17 cellular contexts compared by ENCODE assay signal in genomic region chr7:80107278-80107677, GRCh38. TPM values are rescaled to one million over a fixed set of nuclear protein-coding genes. Genes with fewer than 3 reads are reported as not detected.
A peak's percentile ranks its signal among the peaks of the same experiment; 100 is the strongest.
DNase-seq lines count a peak whose midpoint lies in the region; TF ChIP-seq lines count a peak whose summit lies in the region.
"Had no signal": no experiment of that assay in that cellular context is flagged by ENCODE, and none has a peak within 500 bp of the region (broad histone marks: within the 10 kb centered on the region; RNA-seq: fewer than 3 reads in every experiment).

No MANE protein-coding gene starts in this region.

- H3K36me3 Mint-ChIP-seq in activated naive CD4-positive, alpha-beta T cell treated with anti-CD3 and anti-CD28 coated beads, Interleukin-2, amount 10 ng/mL, durations not matched to agents 7 days and 5 days: no peaks in the 10 kb centered on the region
- H3K36me3 Mint-ChIP-seq: stimulated activated effector memory CD8-positive, alpha-beta T cell treated with anti-CD3 and anti-CD28 coated beads, Interleukin-12 subunit alpha, Interleukin-12 subunit beta, amount 100 ng/mL, for 72 hours had no signal

- no peaks in the 10 kb centered on the region for H3K36me3 ChIP-seq in transverse colon
- H3K36me3 ChIP-seq: cardiac muscle cell, esophagus muscularis mucosa, vagina had no signal

- no peaks in the 10 kb centered on the region for H3K27me3 Mint-ChIP-seq in activated naive CD4-positive, alpha-beta T cell treated with anti-CD3 and anti-CD28 coated beads, Interleukin-2, amount 10 ng/mL, durations not matched to agents 7 days and 5 days

- peaks cover 13 to 28% (median 23%) of the 10 kb centered on the region in 4 donors for H3K4me1 ChIP-seq in transverse colon
- H3K4me1 ChIP-seq: psoas muscle, vagina had no signal

- intact Hi-C loops in transverse colon (cut with DNase I; ENCODE audit: low total_unique reads): no loop called here

- H3K27me3 ChIP-seq in transverse colon: no peaks in the 10 kb centered on the region
- H3K27me3 ChIP-seq: cardiac muscle cell, esophagus muscularis mucosa, vagina had no signal

- in situ Hi-C loops in transverse colon (cut with MboI; ENCODE audit: low pct_ligation_motif_present in 1 of 4, low pct_unique_long_range_greater_than_20kb in 1 of 4, low sequenced_read_pairs in 3 of 4): no loop called here

- no peak overlapping the region for H3K4me3 ChIP-seq in transverse colon
- H3K4me3 ChIP-seq: cardiac muscle cell, esophagus muscularis mucosa, GM12878, psoas muscle, vagina had no signal

- TF ChIP-seq CTCF in transverse colon (IDR thresholded peaks at IDR 0.05): no peak

- H3K27ac ChIP-seq in transverse colon: peak overlapping the region in 3 of 4 donors; percentile 70 to 74 (median 73)
- H3K27ac ChIP-seq: cardiac muscle cell, esophagus muscularis mucosa, psoas muscle, vagina had no signal

- 17 to 30% methylated on average over 1 of the region's 1 CpG for WGBS in transverse colon (ENCODE audit: low coverage in 1 of 2), 2 donors

- H3K27ac Mint-ChIP-seq in activated naive CD4-positive, alpha-beta T cell treated with anti-CD3 and anti-CD28 coated beads, Interleukin-2, amount 10 ng/mL, durations not matched to agents 7 days and 5 days: peak overlapping the region; percentile 88
- H3K27ac Mint-ChIP-seq: stimulated activated effector memory CD8-positive, alpha-beta T cell treated with anti-CD3 and anti-CD28 coated beads, Interleukin-12 subunit alpha, Interleukin-12 subunit beta, amount 100 ng/mL, for 72 hours had no signal

- DNase-seq in activated naive CD4-positive, alpha-beta T cell treated with anti-CD3 and anti-CD28 coated beads, Interleukin-2, amount 10 ng/mL, durations not matched to agents 7 days and 5 days: no peak
- no peak for DNase-seq in activated naive CD4-positive, alpha-beta T cell (lab: John Stamatoyannopoulos, UW)
- DNase-seq in Kasumi-1 (lab: John Stamatoyannopoulos, UW): peak; percentile 95 to 96
- peak; percentile 71 for DNase-seq in amniotic epithelial cell (ENCODE audit: low read depth)
- DNase-seq in transverse colon: no peak
- DNase-seq in H4 (ENCODE audit: low spot score): no peak
- DNase-seq in nucleus accumbens (lab: John Stamatoyannopoulos, UW): no peak
- no peak for DNase-seq in RPMI8226
- DNase-seq: activated CD4-positive, alpha-beta T cell treated with anti-CD3 and anti-CD28 coated beads, Interleukin-2, amount 50 U/mL, for 48 hours; NCI-H1105 treated with DMSO at 0.1 percent for 48 hours; NCI-H82; psoas muscle had no signal

- CTCF ChIA-PET in activated naive CD4-positive, alpha-beta T cell treated with anti-CD3 and anti-CD28 coated beads, Interleukin-2, amount 10 ng/mL, durations not matched to agents 7 days and 5 days (lab: Charles Lee): no interaction called here

- peaks cover 33% of the 10 kb centered on the region for H3K4me1 Mint-ChIP-seq in activated naive CD4-positive, alpha-beta T cell treated with anti-CD3 and anti-CD28 coated beads, Interleukin-2, amount 10 ng/mL, durations not matched to agents 7 days and 5 days
- H3K4me1 Mint-ChIP-seq: stimulated activated effector memory CD8-positive, alpha-beta T cell treated with anti-CD3 and anti-CD28 coated beads, Interleukin-12 subunit alpha, Interleukin-12 subunit beta, amount 100 ng/mL, for 72 hours had no signal

- no peak for TF ChIP-seq POLR2A in transverse colon (IDR thresholded peaks at IDR 0.05)

- no peak for TF ChIP-seq EP300 in transverse colon (IDR thresholded peaks at IDR 0.05; ENCODE audit: low read depth)

- no peaks in the 10 kb centered on the region for H3K9me3 ChIP-seq in transverse colon
- H3K9me3 ChIP-seq: esophagus muscularis mucosa, psoas muscle, vagina had no signal

- no peak overlapping the region for H3K4me3 Mint-ChIP-seq in activated naive CD4-positive, alpha-beta T cell treated with anti-CD3 and anti-CD28 coated beads, Interleukin-2, amount 10 ng/mL, durations not matched to agents 7 days and 5 days
- H3K4me3 Mint-ChIP-seq: stimulated activated effector memory CD8-positive, alpha-beta T cell treated with anti-CD3 and anti-CD28 coated beads, Interleukin-12 subunit alpha, Interleukin-12 subunit beta, amount 100 ng/mL, for 72 hours had no signal

- H3K9me3 Mint-ChIP-seq in activated naive CD4-positive, alpha-beta T cell treated with anti-CD3 and anti-CD28 coated beads, Interleukin-2, amount 10 ng/mL, durations not matched to agents 7 days and 5 days: no peaks in the 10 kb centered on the region

RNA-seq across cellular contexts. Expression of gene GNAI1, which starts 27.4 kb away (rescaled TPM):
- 10 to 100 TPM in 3 of 4 donors, 1 to 10 TPM in 1; 3.0 to 46.0 (median 37.4) TPM for total RNA-seq in transverse colon
- 71.9 and 85.0 TPM in 2 replicates for total RNA-seq in H4 (2014; rRNA removed; shearing (Covaris generic))
- total RNA-seq: GM12878 had no signal

Comparison
In these comparisons a context has a peak if more than half of its experiments do, and no peak if none do; other contexts are left out.
1. DNase-seq: peak in Kasumi-1 (2 of 2) and amniotic epithelial cell (single experiment); none in activated naive CD4-positive, alpha-beta T cell treated with anti-CD3 and anti-CD28 coated beads, Interleukin-2, amount 10 ng/mL, durations not matched to agents 7 days and 5 days (single experiment), activated naive CD4-positive, alpha-beta T cell (0 of 4), transverse colon (single experiment), H4 (single experiment), nucleus accumbens (0 of 56) and RPMI8226 (single experiment).